Comparison of ENCODE assay signal across 29 cellular contexts in genomic region chr12:115132906-115133305, GRCh38.
"Had no signal": no experiment of that assay in that cellular context is flagged by ENCODE, and none has a peak within 500 bp of the region (broad histone marks: within the 10 kb centered on the region; RNA-seq: fewer than 3 reads in every experiment).

No MANE protein-coding gene starts in this region.

- H3K4me3 ChIP-seq: ascending aorta, breast epithelium, cardiac muscle cell, colonic mucosa, heart left ventricle had no signal

- H3K9me3 ChIP-seq: ascending aorta, breast epithelium, colonic mucosa had no signal

- H3K9me3 Mint-ChIP-seq: activated CD4-positive, alpha-beta T cell treated with anti-CD3 and anti-CD28 coated beads, Interleukin-2, amount 10 ng/mL, durations not matched to agents 7 days and 5 days; activated naive CD8-positive, alpha-beta T cell treated with anti-CD3 and anti-CD28 coated beads, Interleukin-2, amount 10 ng/mL, durations not matched to agents 7 days and 5 days had no signal

- ATAC-seq: activated naive CD4-positive, alpha-beta T cell treated with anti-CD3 and anti-CD28 coated beads, Interleukin-2, amount 50 U/mL, for 72 hours; activated T-cell treated with anti-CD3 and anti-CD28 coated beads, Interleukin-2, amount 50 U/mL, for 72 hours; esophagus mucosa; heart left ventricle; WTC11 had no signal

- H3K36me3 Mint-ChIP-seq: activated naive CD4-positive, alpha-beta T cell treated with anti-CD3 and anti-CD28 coated beads, Interleukin-2, amount 10 ng/mL, durations not matched to agents 7 days and 5 days; activated naive CD8-positive, alpha-beta T cell treated with anti-CD3 and anti-CD28 coated beads, Interleukin-2, amount 10 ng/mL, durations not matched to agents 7 days and 5 days; brain; WTC11 had no signal

- H3K27me3 ChIP-seq: ascending aorta, breast epithelium, cardiac muscle cell, colonic mucosa, heart left ventricle had no signal

- H3K27ac ChIP-seq: ascending aorta, cardiac muscle cell, colonic mucosa, heart left ventricle, VCaP had no signal

- H3K4me3 Mint-ChIP-seq: activated CD4-positive, alpha-beta memory T cell treated with anti-CD3 and anti-CD28 coated beads, Interleukin-2, amount 10 ng/mL, durations not matched to agents 7 days and 5 days; activated CD4-positive, alpha-beta T cell treated with anti-CD3 and anti-CD28 coated beads, Interleukin-2, amount 10 ng/mL, durations not matched to agents 7 days and 5 days; activated naive CD4-positive, alpha-beta T cell treated with anti-CD3 and anti-CD28 coated beads, Interleukin-2, amount 10 ng/mL, durations not matched to agents 7 days and 5 days; activated naive CD8-positive, alpha-beta T cell treated with anti-CD3 and anti-CD28 coated beads, Interleukin-2, amount 10 ng/mL, durations not matched to agents 7 days and 5 days; activated T-cell treated with anti-CD3 and anti-CD28 coated beads, Interleukin-2, amount 50 U/mL, for 24 hours; activated T-cell treated with anti-CD3 and anti-CD28 coated beads, Interleukin-2, amount 50 U/mL, for 72 hours; brain; endodermal cell; WTC11 had no signal

- H3K36me3 ChIP-seq: ascending aorta, breast epithelium, cardiac muscle cell, colonic mucosa, heart left ventricle had no signal

- H3K27me3 Mint-ChIP-seq: activated CD4-positive, alpha-beta memory T cell treated with anti-CD3 and anti-CD28 coated beads, Interleukin-2, amount 10 ng/mL, durations not matched to agents 7 days and 5 days; activated CD4-positive, alpha-beta T cell treated with anti-CD3 and anti-CD28 coated beads, Interleukin-2, amount 10 ng/mL, durations not matched to agents 7 days and 5 days; activated naive CD4-positive, alpha-beta T cell treated with anti-CD3 and anti-CD28 coated beads, Interleukin-2, amount 10 ng/mL, durations not matched to agents 7 days and 5 days; activated naive CD8-positive, alpha-beta T cell treated with anti-CD3 and anti-CD28 coated beads, Interleukin-2, amount 10 ng/mL, durations not matched to agents 7 days and 5 days; activated T-cell treated with anti-CD3 and anti-CD28 coated beads, Interleukin-2, amount 50 U/mL, for 24 hours; brain had no signal

- H3K4me1 ChIP-seq: ascending aorta, colonic mucosa had no signal

- H3K4me1 Mint-ChIP-seq: activated CD4-positive, alpha-beta memory T cell treated with anti-CD3 and anti-CD28 coated beads, Interleukin-2, amount 10 ng/mL, durations not matched to agents 7 days and 5 days; activated CD4-positive, alpha-beta T cell treated with anti-CD3 and anti-CD28 coated beads, Interleukin-2, amount 10 ng/mL, durations not matched to agents 7 days and 5 days; activated naive CD4-positive, alpha-beta T cell treated with anti-CD3 and anti-CD28 coated beads, Interleukin-2, amount 10 ng/mL, durations not matched to agents 7 days and 5 days; activated naive CD8-positive, alpha-beta T cell treated with anti-CD3 and anti-CD28 coated beads, Interleukin-2, amount 10 ng/mL, durations not matched to agents 7 days and 5 days had no signal

- H3K27ac Mint-ChIP-seq: activated CD4-positive, alpha-beta memory T cell treated with anti-CD3 and anti-CD28 coated beads, Interleukin-2, amount 10 ng/mL, durations not matched to agents 7 days and 5 days; activated CD4-positive, alpha-beta T cell treated with anti-CD3 and anti-CD28 coated beads, Interleukin-2, amount 10 ng/mL, durations not matched to agents 7 days and 5 days; activated naive CD4-positive, alpha-beta T cell treated with anti-CD3 and anti-CD28 coated beads, Interleukin-2, amount 10 ng/mL, durations not matched to agents 7 days and 5 days; activated naive CD4-positive, alpha-beta T cell treated with anti-CD3 and anti-CD28 coated beads, Interleukin-2, amount 50 U/mL, for 72 hours; activated naive CD8-positive, alpha-beta T cell treated with anti-CD3 and anti-CD28 coated beads, Interleukin-2, amount 10 ng/mL, durations not matched to agents 7 days and 5 days; activated T-cell treated with anti-CD3 and anti-CD28 coated beads, Interleukin-2, amount 50 U/mL, for 24 hours; brain; endodermal cell; WTC11 had no signal

- DNase-seq: activated CD4-positive, alpha-beta memory T cell treated with anti-CD3 and anti-CD28 coated beads, Interleukin-2, amount 10 ng/mL, durations not matched to agents 7 days and 5 days; activated CD4-positive, alpha-beta T cell treated with anti-CD3 and anti-CD28 coated beads for 1 hour; activated CD4-positive, alpha-beta T cell treated with anti-CD3 and anti-CD28 coated beads for 4 hours; activated CD4-positive, alpha-beta T cell treated with anti-CD3 and anti-CD28 coated beads, Interleukin-2, amount 10 ng/mL, durations not matched to agents 7 days and 5 days; activated CD4-positive, alpha-beta T cell treated with anti-CD3 and anti-CD28 coated beads, Interleukin-2, amount 50 U/mL, for 4 hours; activated CD8-positive, alpha-beta memory T cell treated with anti-CD3 and anti-CD28 coated beads, Interleukin-2, amount 50 U/mL, for 48 hours; activated gamma-delta T cell; activated naive CD4-positive, alpha-beta T cell; activated naive CD4-positive, alpha-beta T cell treated with anti-CD3 and anti-CD28 coated beads, Interleukin-2, amount 10 ng/mL, durations not matched to agents 7 days and 5 days; activated naive CD8-positive, alpha-beta T cell treated with anti-CD3 and anti-CD28 coated beads, Interleukin-2, amount 10 ng/mL, durations not matched to agents 7 days and 5 days; activated T-cell treated with anti-CD3 and anti-CD28 coated beads for 4 hours; activated T-cell treated with anti-CD3 and anti-CD28 coated beads, Interleukin-2, amount 50 U/mL, for 24 hours; activated T-cell treated with anti-CD3 and anti-CD28 coated beads, Interleukin-2, amount 50 U/mL, for 72 hours; central memory CD4-positive, alpha-beta T cell; cerebellar nuclear complex; colonic mucosa; effector memory CD4-positive, alpha-beta T cell; endodermal cell; glutamatergic neuron; heart left ventricle; T-helper 9 cell had no signal
